ENCODE assay signal across 1 cellular context in the genomic region with DNA sequence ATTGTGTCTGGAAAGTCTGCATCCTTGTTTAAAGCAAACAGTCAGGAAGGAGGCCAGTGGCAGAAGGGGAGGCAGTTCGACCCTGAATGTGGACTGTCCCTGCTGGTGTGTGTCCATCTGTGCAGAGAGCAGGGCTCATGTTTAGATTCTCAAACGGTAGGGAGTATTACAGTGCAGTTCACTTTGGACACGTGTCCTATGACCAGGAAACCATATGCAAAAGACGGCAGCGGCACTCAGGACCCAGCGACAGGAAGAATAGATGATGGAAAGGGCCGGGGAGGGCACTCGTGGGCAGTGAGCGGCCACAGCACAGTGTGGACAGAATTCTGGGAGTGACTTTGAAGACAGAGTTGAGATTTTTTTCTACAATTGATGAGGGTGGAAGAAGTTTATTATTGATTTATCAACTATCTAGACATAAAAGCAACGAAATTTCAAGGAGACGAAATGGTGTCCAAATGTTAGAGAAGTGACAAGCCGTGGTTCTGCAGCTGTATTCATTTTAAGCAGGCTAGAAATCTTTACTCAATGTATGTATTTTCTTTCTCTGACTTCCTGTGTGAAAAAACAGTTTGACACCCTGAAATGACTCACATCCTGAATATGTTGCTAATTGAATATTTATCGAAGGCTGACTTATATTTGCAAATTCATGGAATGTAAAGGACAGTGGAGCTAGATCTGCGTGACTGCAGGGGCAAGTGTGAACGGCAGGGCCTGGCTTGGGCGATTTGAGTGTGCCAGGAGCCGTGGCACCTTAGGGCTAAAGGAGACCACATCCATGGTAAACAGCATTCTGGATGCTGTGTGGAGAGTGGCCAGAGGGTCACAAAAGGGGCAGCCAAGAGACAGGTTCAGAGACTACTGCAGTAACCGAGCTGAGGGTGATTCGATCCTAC.
TF ChIP-seq lines count a peak whose summit lies in the region.

No MANE protein-coding gene starts in this region.

TF ChIP-seq in H1, 55 proteins besides CTCF, POLR2A, EP300 and RAD21 (continued from another document):
- TF ChIP-seq, protein P1, sequence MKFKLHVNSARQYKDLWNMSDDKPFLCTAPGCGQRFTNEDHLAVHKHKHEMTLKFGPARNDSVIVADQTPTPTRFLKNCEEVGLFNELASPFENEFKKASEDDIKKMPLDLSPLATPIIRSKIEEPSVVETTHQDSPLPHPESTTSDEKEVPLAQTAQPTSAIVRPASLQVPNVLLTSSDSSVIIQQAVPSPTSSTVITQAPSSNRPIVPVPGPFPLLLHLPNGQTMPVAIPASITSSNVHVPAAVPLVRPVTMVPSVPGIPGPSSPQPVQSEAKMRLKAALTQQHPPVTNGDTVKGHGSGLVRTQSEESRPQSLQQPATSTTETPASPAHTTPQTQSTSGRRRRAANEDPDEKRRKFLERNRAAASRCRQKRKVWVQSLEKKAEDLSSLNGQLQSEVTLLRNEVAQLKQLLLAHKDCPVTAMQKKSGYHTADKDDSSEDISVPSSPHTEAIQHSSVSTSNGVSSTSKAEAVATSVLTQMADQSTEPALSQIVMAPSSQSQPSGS (IDR thresholded peaks at IDR 0.05; ENCODE audit: low read length): no peak
- no peak for TF ChIP-seq HDAC6 (IDR thresholded peaks at IDR 0.05; ENCODE audit: low read depth, low read length)
- TF ChIP-seq ASH2L (IDR thresholded peaks at IDR 0.05; ENCODE audit: low read length): no peak
- TF ChIP-seq CEBPB (IDR thresholded peaks at IDR 0.05; ENCODE audit: low read depth, low read length): no peak
- no peak for TF ChIP-seq EZH2 (IDR thresholded peaks at IDR 0.05; ENCODE audit: low read depth, low read length, severe bottlenecking)
- no peak for TF ChIP-seq FOSL1 (IDR thresholded peaks at IDR 0.05; ENCODE audit: insufficient read depth, low read depth, low read length)
- no peak for TF ChIP-seq ZNF274 (IDR thresholded peaks at IDR 0.05; ENCODE audit: borderline replicate concordance, extremely low read depth, low read length)
- no peak for TF ChIP-seq TEAD4 (IDR thresholded peaks at IDR 0.05; ENCODE audit: low read depth, low read length)
- no peak for TF ChIP-seq JUND (IDR thresholded peaks at IDR 0.05; ENCODE audit: low read length)
- TF ChIP-seq SAP30 (IDR thresholded peaks at IDR 0.05; ENCODE audit: insufficient read depth, insufficient replicate concordance, low read length): no peak
- TF ChIP-seq SP1 (IDR thresholded peaks at IDR 0.05; ENCODE audit: low read depth, low read length): no peak
